16 cellular contexts compared by ENCODE assay signal in genomic region chr1:184801503-184801902, GRCh38. TPM values are rescaled to one million over a fixed set of nuclear protein-coding genes. Genes with fewer than 3 reads are reported as not detected.
DNase-seq lines count a peak whose midpoint lies in the region; ATAC-seq and TF ChIP-seq lines count a peak whose summit lies in the region.
"Had no signal": no experiment of that assay in that cellular context is flagged by ENCODE, and none has a peak within 500 bp of the region (broad histone marks: within the 10 kb centered on the region; RNA-seq: fewer than 3 reads in every experiment).

No MANE protein-coding gene starts in this region.

- H3K36me3 ChIP-seq in thyroid gland: no peaks in the 10 kb centered on the region

- no peak for ATAC-seq in GM21619 (IDR thresholded peaks at IDR 0.05; ENCODE audit: unreplicated experiment)
- ATAC-seq: naive thymus-derived CD4-positive, alpha-beta T cell; Panc1 had no signal

- H3K4me1 ChIP-seq in thyroid gland: no peaks in the 10 kb centered on the region

- TF ChIP-seq POLR2A in thyroid gland (IDR thresholded peaks at IDR 0.05): no peak

- H3K27ac ChIP-seq in thyroid gland: no peak overlapping the region
- H3K27ac ChIP-seq: 22Rv1, transverse colon had no signal

- intact Hi-C loops in thyroid gland (cut with DNase I): loop anchor here (5.0 kb wide), 1 partner anchor 181 kb away; no protein-coding TSS in a partner anchor

- in situ Hi-C loops in astrocyte of the spinal cord (cut with HindIII; ENCODE audit: low sequenced_read_pairs): no loop called here

- H3K4me3 ChIP-seq in astrocyte of the spinal cord (ENCODE audit: low read depth, low read length): no peak overlapping the region
- no peak overlapping the region for H3K4me3 ChIP-seq in thyroid gland (replicated peaks in 1 of 3)
- H3K4me3 ChIP-seq: transverse colon had no signal

- H3K9me3 ChIP-seq in thyroid gland: no peaks in the 10 kb centered on the region
- H3K9me3 ChIP-seq: transverse colon had no signal

- no peaks in the 10 kb centered on the region for H3K27me3 ChIP-seq in thyroid gland
- H3K27me3 ChIP-seq: transverse colon had no signal

- TF ChIP-seq CTCF in astrocyte of the spinal cord (IDR thresholded peaks at IDR 0.05; ENCODE audit: low read depth, low read length) (no peak), thyroid gland (IDR thresholded peaks at IDR 0.05) (no peak)

- peak; percentile 14 for DNase-seq in NCI-H1694 (lab: John Stamatoyannopoulos, UW)
- no peak for DNase-seq in NCI-H1694 treated with DMSO at 0.1 percent for 48 hours (lab: John Stamatoyannopoulos, UW)
- DNase-seq in astrocyte of the spinal cord (ENCODE audit: low read depth, low spot score): peak; percentile 43
- peak; percentile 16 for DNase-seq in hepatic stellate cell (ENCODE audit: low spot score)
- DNase-seq in thyroid gland: peak; percentile 12
- DNase-seq in activated effector memory CD4-positive, alpha-beta T cell treated with anti-CD3 and anti-CD28 coated beads, Interleukin-2, amount 50 U/mL, for 16 hours: no peak
- DNase-seq in NCI-H345 (lab: John Stamatoyannopoulos, UW): no peak
- DNase-seq: activated CD4-positive, alpha-beta T cell treated with anti-CD3 and anti-CD28 coated beads, Interleukin-2, amount 50 U/mL, for 4 hours; central memory CD4-positive, alpha-beta T cell; DMS53; naive thymus-derived CD4-positive, alpha-beta T cell; NCI-H2171; transverse colon had no signal

- 71 to 92% methylated on average over 1 of the region's 1 CpG for WGBS in thyroid gland, 2 donors

RNA-seq across cellular contexts. Expression of gene EDEM3, which starts 46.8 kb away (rescaled TPM):
- total RNA-seq in thyroid gland: 10 to 100 TPM; 29.3 to 43.0 (median 35.9) TPM

Comparison
In these comparisons a context has a peak if more than half of its experiments do, and no peak if none do; other contexts are left out.
1. DNase-seq: peak in NCI-H1694 (single experiment), astrocyte of the spinal cord (single experiment), hepatic stellate cell (single experiment) and thyroid gland (2 of 2); none in NCI-H1694 treated with DMSO at 0.1 percent for 48 hours (single experiment), activated effector memory CD4-positive, alpha-beta T cell treated with anti-CD3 and anti-CD28 coated beads, Interleukin-2, amount 50 U/mL, for 16 hours (single experiment) and NCI-H345 (single experiment).